14 cellular contexts compared by ENCODE assay signal in the genomic region with DNA sequence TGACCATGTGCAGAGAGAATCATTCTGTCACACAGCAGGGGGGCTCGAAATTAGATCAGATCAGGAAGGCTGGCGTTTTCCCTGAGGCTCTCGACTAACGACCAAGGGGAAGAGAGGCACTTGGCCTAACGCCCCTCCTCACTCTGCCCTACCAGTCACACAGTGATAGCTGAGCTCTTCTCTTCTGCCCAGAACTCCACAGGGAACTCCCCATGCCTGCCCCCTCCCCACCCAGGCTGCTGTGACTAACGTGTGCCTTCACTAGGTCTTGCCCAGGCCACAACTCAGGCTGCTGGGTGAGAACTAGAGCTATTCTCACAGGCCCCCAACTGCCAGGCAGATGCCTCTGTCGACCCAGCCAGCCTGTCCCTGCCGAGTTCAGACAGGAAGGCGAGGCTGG. TPM values are rescaled to one million over a fixed set of nuclear protein-coding genes. Genes with fewer than 3 reads are reported as not detected.
DNase-seq lines count a peak whose midpoint lies in the region; ATAC-seq, FAIRE-seq and TF ChIP-seq lines count a peak whose summit lies in the region.
"Had no signal": no experiment of that assay in that cellular context is flagged by ENCODE, and none has a peak within 500 bp of the region (broad histone marks: within the 10 kb centered on the region; RNA-seq: fewer than 3 reads in every experiment).

No MANE protein-coding gene starts in this region.

- 0 out of 2 replicates have a peak, but pooled peaks cover 5% of the 10 kb centered on the region for H3F3A ChIP-seq in Loucy (ENCODE audit: low read depth)

- no peaks in the 10 kb centered on the region for H3K9me3 ChIP-seq in Loucy (ENCODE audit: insufficient read depth, low read depth, low read length)
- H3K9me3 ChIP-seq in astrocyte (ENCODE audit: insufficient read depth, low read depth, low read length) = no peaks in the 10 kb centered on the region
- H3K9me3 ChIP-seq: left lung had no signal

- FAIRE-seq in astrocyte (lab: Jason Lieb, UNC) = no peak

- peak overlapping the region; percentile 25 for H3K9ac ChIP-seq in Loucy (ENCODE audit: low read depth, low read length, poor library complexity, severe bottlenecking)
- no peak overlapping the region for H3K9ac ChIP-seq in astrocyte (ENCODE audit: low read length)

- H3K27me3 ChIP-seq in Loucy (ENCODE audit: insufficient read depth, low read length, poor library complexity, severe bottlenecking) (no peaks in the 10 kb centered on the region), astrocyte (ENCODE audit: insufficient read depth, low read length) (no peaks in the 10 kb centered on the region)
- H3K27me3 ChIP-seq: left lung had no signal

- H3K4me2 ChIP-seq in Loucy (ENCODE audit: low read depth, low read length, poor library complexity, severe bottlenecking) (no peak overlapping the region), astrocyte (ENCODE audit: low read length) (no peak overlapping the region)

- peaks cover 45% of the 10 kb centered on the region for H3K4me1 ChIP-seq in Loucy (ENCODE audit: insufficient read depth, low read length, poor library complexity, severe bottlenecking)
- peaks cover 6% of the 10 kb centered on the region for H3K4me1 ChIP-seq in astrocyte (ENCODE audit: insufficient read depth, low read length)

- H3K27me3 Mint-ChIP-seq in astrocyte (ENCODE audit: low read depth, unreplicated experiment) (peaks cover 7% of the 10 kb centered on the region), nephron progenitor cell (ENCODE audit: low read depth, poor library complexity) (peaks cover 13% of the 10 kb centered on the region)

- no peaks in the 10 kb centered on the region for H3K79me2 ChIP-seq in Loucy (ENCODE audit: insufficient read depth, low read length)
- H3K79me2 ChIP-seq in astrocyte (ENCODE audit: insufficient read depth, low read length) = no peaks in the 10 kb centered on the region

- H3K27ac Mint-ChIP-seq in astrocyte (ENCODE audit: unreplicated experiment) (no peak overlapping the region), nephron progenitor cell (peak overlapping the region; percentile 89)

- no peaks in the 10 kb centered on the region for H4K20me1 ChIP-seq in Loucy (ENCODE audit: insufficient read depth, low read length, poor library complexity, severe bottlenecking)
- H4K20me1 ChIP-seq in astrocyte (ENCODE audit: insufficient read depth, low read length) = no peaks in the 10 kb centered on the region

- H2AFZ ChIP-seq in Loucy (ENCODE audit: low read length) (peak overlapping the region; percentile 76), astrocyte (ENCODE audit: low read depth, low read length) (peak overlapping the region; percentile 45)

- TF ChIP-seq CTCF in Loucy (conservative IDR thresholded peaks at IDR 0.05; ENCODE audit: low read length) = no peak
- TF ChIP-seq CTCF in astrocyte (IDR thresholded peaks at IDR 0.05; ENCODE audit: insufficient read depth, low read depth, low read length) = no peak
- no peak for TF ChIP-seq CTCF in nephron progenitor cell (IDR thresholded peaks at IDR 0.05)

- no peaks in the 10 kb centered on the region for H3K36me3 ChIP-seq in Loucy (ENCODE audit: insufficient read depth, low read length)
- H3K36me3 ChIP-seq in astrocyte (ENCODE audit: insufficient read depth, low read length) = no peaks in the 10 kb centered on the region
- H3K36me3 ChIP-seq: left lung had no signal

- H3K27ac ChIP-seq in astrocyte (ENCODE audit: low read depth, low read length) = no peak overlapping the region
- H3K27ac ChIP-seq: left lung had no signal

- no peaks in the 10 kb centered on the region for H3K36me3 Mint-ChIP-seq in astrocyte (ENCODE audit: low read depth, unreplicated experiment)
- H3K36me3 Mint-ChIP-seq in nephron progenitor cell (ENCODE audit: low read depth) = no peaks in the 10 kb centered on the region

- H3K4me3 Mint-ChIP-seq in astrocyte (ENCODE audit: unreplicated experiment) = no peak overlapping the region
- no peak overlapping the region for H3K4me3 Mint-ChIP-seq in nephron progenitor cell

- ATAC-seq in GM21717 (IDR thresholded peaks at IDR 0.05; ENCODE audit: unreplicated experiment) (no peak), GM21528 (IDR thresholded peaks at IDR 0.05; ENCODE audit: low FRiP score, unreplicated experiment) (no peak)
- ATAC-seq: left lung had no signal

- peak; percentile 37 for DNase-seq in DMS153 (lab: John Stamatoyannopoulos, UW)
- DNase-seq in DMS153 treated with DMSO at 0.1 percent for 48 hours (lab: John Stamatoyannopoulos, UW; ENCODE audit: unreplicated experiment) = no peak
- no peak for DNase-seq in astrocyte (ENCODE audit: low read depth)
- peak; percentile 20 for DNase-seq in nephron progenitor cell
- no peak for DNase-seq in T-helper 2 cell
- DNase-seq: 8988T; activated CD4-positive, alpha-beta T cell treated with anti-CD3 and anti-CD28 coated beads, Interleukin-2, amount 50 U/mL, for 4 hours; effector CD8-positive, alpha-beta T cell; left lung; posterior cingulate gyrus; stimulated activated CD4-positive, alpha-beta T cell treated with anti-CD3 and anti-CD28 coated beads, Interleukin-4, amount 100 ng/mL, for 24 hours had no signal

- H3K4me3 ChIP-seq in Loucy (ENCODE audit: low read length, poor library complexity, severe bottlenecking) (no peak overlapping the region), astrocyte (ENCODE audit: insufficient read depth, low read depth, low read length) (no peak overlapping the region)
- H3K4me3 ChIP-seq: left lung had no signal

- H3K9me2 ChIP-seq in Loucy (replicated peaks; ENCODE audit: low read depth, low read length) = no peaks in the 10 kb centered on the region

- H3K4me1 Mint-ChIP-seq in astrocyte (ENCODE audit: low read depth, unreplicated experiment) (peaks cover 18% of the 10 kb centered on the region), nephron progenitor cell (peaks cover 31% of the 10 kb centered on the region)

- H3K9me3 Mint-ChIP-seq in astrocyte (ENCODE audit: unreplicated experiment) (peaks cover 1% of the 10 kb centered on the region), nephron progenitor cell (no peaks in the 10 kb centered on the region)

RNA-seq across cellular contexts. Expression of a gene that starts 26.4 kb away (rescaled TPM):
- 126 and 139 TPM in 2 replicates for total RNA-seq in astrocyte

RNA-seq across cellular contexts. Expression of a gene that starts 49.1 kb away (rescaled TPM):
- 260 and 271 TPM in 2 replicates for total RNA-seq in astrocyte

Comparison
In these comparisons a context has a peak if more than half of its experiments do, and no peak if none do; other contexts are left out.
1. DNase-seq: peak in DMS153 (single experiment) and nephron progenitor cell (single experiment); none in DMS153 treated with DMSO at 0.1 percent for 48 hours (single experiment), astrocyte (single experiment) and T-helper 2 cell (0 of 5).